ENCODE assay signal across 8 cellular contexts in the genomic region with DNA sequence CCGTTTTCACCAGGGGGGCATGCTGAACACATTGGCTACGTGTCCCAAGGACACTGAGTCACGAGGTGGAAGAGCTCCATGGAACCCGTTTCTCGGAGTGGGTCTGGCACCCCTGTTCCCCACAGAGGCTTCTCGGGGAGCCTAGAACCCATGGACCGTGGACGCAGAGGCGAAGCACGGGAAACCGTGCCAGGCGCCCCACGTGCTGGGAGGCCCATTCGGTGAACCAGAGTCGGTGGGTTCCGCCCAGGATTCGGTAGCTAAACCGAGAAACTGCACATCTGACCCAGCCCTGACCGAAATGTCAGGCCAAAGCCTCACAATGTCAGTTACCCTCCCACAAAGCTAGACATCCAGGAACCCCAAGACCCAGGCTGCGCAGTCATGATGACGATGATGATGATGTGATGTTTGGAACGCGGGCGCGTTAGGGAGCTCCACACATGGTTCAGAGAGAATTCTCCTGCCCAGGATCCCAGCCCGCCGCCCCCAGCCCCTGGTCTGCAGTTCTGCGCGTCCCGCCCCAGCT. TPM values are rescaled to one million over a fixed set of nuclear protein-coding genes. Genes with fewer than 3 reads are reported as not detected.
DNase-seq lines count a peak whose midpoint lies in the region; ATAC-seq and TF ChIP-seq lines count a peak whose summit lies in the region.

No MANE protein-coding gene starts in this region.

- H3K9me3 ChIP-seq in adipocyte (ENCODE audit: control insufficient read depth, low read length) = no peaks in the 10 kb centered on the region

- POLR2A ChIA-PET in BJ (lab: Charles Lee) = no interaction called here

- H3K4me1 ChIP-seq in adipocyte (ENCODE audit: control insufficient read depth, insufficient read depth, low read length) = peaks cover 21% of the 10 kb centered on the region
- peaks cover 2% of the 10 kb centered on the region for H3K4me1 ChIP-seq in rectal smooth muscle tissue (ENCODE audit: control insufficient read depth, insufficient read depth, low read length)

- CTCF ChIA-PET in BJ (lab: Yijun Ruan, JAX) = interaction anchor here (1.1 to 2.9 kb wide), 3 partner anchors 27 to 338 kb away, joined by 4 to 18 read pairs (median 8); partner anchors contain the start of gene WNT11

- H3K27ac ChIP-seq in rectal smooth muscle tissue (ENCODE audit: low read depth, low read length) = peak overlapping the region; percentile 89

- TF ChIP-seq CTCF in BJ (IDR thresholded peaks at IDR 0.05; ENCODE audit: insufficient read depth, low read depth, low read length) = no peak

- peak overlapping the region; percentile 84 for H3K9ac ChIP-seq in adipocyte (ENCODE audit: low read length)
- H3K9ac ChIP-seq in rectal smooth muscle tissue (ENCODE audit: low read length) = peak overlapping the region; percentile 68

- in situ Hi-C loops in KBM-7 (cut with MboI; ENCODE audit: low pct_unique_long_range_greater_than_20kb, low sequenced_read_pairs) = no loop called here

- H3K36me3 ChIP-seq in BJ (ENCODE audit: control insufficient read depth, insufficient read depth, low read length) (no peaks in the 10 kb centered on the region), adipocyte (ENCODE audit: control insufficient read depth, insufficient read depth, low read length, severe bottlenecking) (no peaks in the 10 kb centered on the region), rectal smooth muscle tissue (ENCODE audit: control insufficient read depth, insufficient read depth, low read length) (no peaks in the 10 kb centered on the region)

- H3K27me3 ChIP-seq in BJ (ENCODE audit: control insufficient read depth, insufficient read depth, low read length) (peaks cover 4% of the 10 kb centered on the region), adipocyte (replicated peaks; ENCODE audit: control insufficient read depth, insufficient read depth, low read length) (no peaks in the 10 kb centered on the region), rectal smooth muscle tissue (ENCODE audit: control insufficient read depth, insufficient read depth, low read length) (no peaks in the 10 kb centered on the region)

- DNase-seq in BJ (ENCODE audit: low read depth) (no peak), KG1 (lab: John Stamatoyannopoulos, UW) (peak; percentile 79), adipocyte (ENCODE audit: low read depth) (no peak), left ventricle myocardium superior (peak; percentile 68), KBM-7 (no peak), H4 (ENCODE audit: low spot score) (no peak)

- intact Hi-C loops in left ventricle myocardium superior (cut with micrococcal nuclease) = no loop called here

- ATAC-seq in GM21360 (IDR thresholded peaks at IDR 0.05; ENCODE audit: unreplicated experiment) = peak; percentile 4
- ATAC-seq in left ventricle myocardium superior = peak; percentile 16

- peak overlapping the region; percentile 78 for H3K4me3 ChIP-seq in BJ (ENCODE audit: low read depth, low read length)
- H3K4me3 ChIP-seq in adipocyte (ENCODE audit: low read length) = peak overlapping the region; percentile 88
- peak overlapping the region; percentile 94 for H3K4me3 ChIP-seq in rectal smooth muscle tissue (ENCODE audit: low read length)

RNA-seq across cellular contexts. Expression of gene WNT11, which starts 28.5 kb away (rescaled TPM):
- polyA plus RNA-seq in BJ (2011; rRNA removed) = 0.25 and 0.26 TPM in 2 replicates
- 0.15 TPM in 1 of 2 replicates, not detected in the other for polyA minus RNA-seq in BJ (2011; rRNA and poly(A)+ RNA removed)
- 15.2 TPM for total RNA-seq in left ventricle myocardium superior
- 0.76 TPM in 1 of 2 replicates, not detected in the other for total RNA-seq in H4 (2014; rRNA removed; shearing (Covaris generic))

Comparison
In these comparisons a context has a peak if more than half of its experiments do, and no peak if none do; other contexts are left out.
1. DNase-seq: peak in KG1 (single experiment) and left ventricle myocardium superior (single experiment); none in BJ (single experiment), adipocyte (single experiment), KBM-7 (single experiment) and H4 (single experiment).
2. Peak in every context shown above with its lines, with median percentiles within 50 percentile points of each other: H3K4me3 ChIP-seq.